ENCODE assay signal across 22 cellular contexts in genomic region chr16:67593288-67593687, GRCh38. TPM values are rescaled to one million over a fixed set of nuclear protein-coding genes. Genes with fewer than 3 reads are reported as not detected.
A peak's percentile ranks its signal among the peaks of the same experiment; 100 is the strongest.
DNase-seq lines count a peak whose midpoint lies in the region; ATAC-seq, FAIRE-seq and TF ChIP-seq lines count a peak whose summit lies in the region.
"Had no signal": no experiment of that assay in that cellular context is flagged by ENCODE, and none has a peak within 500 bp of the region (broad histone marks: within the 10 kb centered on the region; RNA-seq: fewer than 3 reads in every experiment).

No MANE protein-coding gene starts in this region.

- H3K4me2 ChIP-seq in SK-N-SH = no peak overlapping the region

- ATAC-seq in CD8-positive, alpha-beta T cell = no peak
- no peak for ATAC-seq in HG03175 (IDR thresholded peaks at IDR 0.05; ENCODE audit: unreplicated experiment)
- no peak for ATAC-seq in HG03469 (IDR thresholded peaks at IDR 0.05; ENCODE audit: unreplicated experiment)
- ATAC-seq: effector memory CD8-positive, alpha-beta T cell; HepG2 had no signal

- H3K27ac ChIP-seq in A673 (ENCODE audit: low read depth, low read length, poor library complexity, severe bottlenecking) (no peak overlapping the region), SK-N-SH (ENCODE audit: low read depth in 2 of 2, low read length in 1 of 2) (peak overlapping the region in 1 of 2 experiments; percentile 11; a peak in 2 of 4 replicates), vagina (no peak overlapping the region)
- no peak overlapping the region for H3K27ac ChIP-seq in CD8-positive, alpha-beta T cell (ENCODE audit: low read depth, low read length)
- H3K27ac ChIP-seq: spleen, VCaP had no signal

- no peaks in the 10 kb centered on the region for H3K9me3 ChIP-seq in A673 (ENCODE audit: low read depth, low read length, poor library complexity, severe bottlenecking)
- H3K9me3 ChIP-seq in CD8-positive, alpha-beta T cell (ENCODE audit: low read length) = no peaks in the 10 kb centered on the region
- H3K9me3 ChIP-seq in SK-N-SH = no peaks in the 10 kb centered on the region
- H3K9me3 ChIP-seq in iPS-15b (ENCODE audit: control insufficient read depth, insufficient read depth, low read length) = no peaks in the 10 kb centered on the region
- H3K9me3 ChIP-seq in vagina = no peaks in the 10 kb centered on the region
- H3K9me3 ChIP-seq: spleen had no signal

- H3K9me2 ChIP-seq in SK-N-SH = no peaks in the 10 kb centered on the region

- peaks cover 38% of the 10 kb centered on the region for H3K36me3 Mint-ChIP-seq in CD8-positive, alpha-beta T cell

- H4K20me1 ChIP-seq in SK-N-SH (ENCODE audit: insufficient read depth) = peaks cover 38% of the 10 kb centered on the region; the same call in 1 of the 2 replicates

- H3K79me2 ChIP-seq in SK-N-SH (ENCODE audit: insufficient read depth) = peaks cover 61% of the 10 kb centered on the region

- H3K9ac ChIP-seq in SK-N-SH (no peak overlapping the region), iPS-15b (ENCODE audit: low read depth, low read length) (no peak overlapping the region)

- DNase-seq in A673 (ENCODE audit: low spot score) = peak; percentile 27
- no peak for DNase-seq in CD8-positive, alpha-beta T cell
- peak; percentile 27 for DNase-seq in SK-N-SH
- no peak for DNase-seq in GM12892 (ENCODE audit: insufficient read length)
- DNase-seq in vagina (ENCODE audit: extremely low spot score in 2 of 2) = no peak
- DNase-seq: COR-L47; DMS79 treated with DMSO at 0.1 percent for 48 hours; effector memory CD8-positive, alpha-beta T cell; NCI-H1417 treated with DMSO at 0.1 percent for 48 hours; nucleus accumbens; Right ventricle myocardium superior; spleen; stimulated activated CD4-positive, alpha-beta T cell treated with anti-CD3 and anti-CD28 coated beads, Interleukin-4, amount 100 ng/mL, for 4 hours had no signal

- WGBS in SK-N-SH (ENCODE audit: low lambda C conversion rate) = 90% methylated on average over 4 of the region's 4 CpGs

- no TSS peak for BruUV-seq in A673 (replicated peaks; lab: Mats Ljungman, UMichigan)

- no peak overlapping the region for H3K4me3 Mint-ChIP-seq in CD8-positive, alpha-beta T cell
- H3K4me3 Mint-ChIP-seq: activated naive CD4-positive, alpha-beta T cell treated with anti-CD3 and anti-CD28 coated beads, Interleukin-2, amount 50 U/mL, for 24 hours; effector memory CD8-positive, alpha-beta T cell; type B pancreatic cell had no signal

- intact Hi-C loops in A673 (cut with micrococcal nuclease; ENCODE audit: unreplicated experiment) = no loop called here
- intact Hi-C loops in CD8-positive, alpha-beta T cell (cut with DNase I, micrococcal nuclease) = loop anchor here in 1 of 2 experiments (5.0 kb wide), 1 partner anchor 39 kb away; no protein-coding TSS in a partner anchor
- intact Hi-C loops in vagina (cut with DNase I) = no loop called here

- H2AFZ ChIP-seq in SK-N-SH (ENCODE audit: low read depth) = no peak overlapping the region

- H3F3A ChIP-seq in SK-N-SH (replicated peaks; ENCODE audit: insufficient read depth) = peaks cover 24% of the 10 kb centered on the region

- POLR2A ChIA-PET in A673 (lab: Charles Lee; ENCODE audit: low non-redundant PET) = no interaction called here
- POLR2A ChIA-PET in CD8-positive, alpha-beta T cell (lab: Charles Lee) = no interaction called here
- POLR2A ChIA-PET in SK-N-SH (lab: Yijun Ruan, JAX) = interaction anchor here (1.3 kb wide), 1 partner anchor 31 kb away, joined by 3 read pairs; the partner anchor contains the start of gene CTCF

- peak overlapping the region; percentile 22 for H3K27ac Mint-ChIP-seq in CD8-positive, alpha-beta T cell
- H3K27ac Mint-ChIP-seq: type B pancreatic cell had no signal

- TF ChIP-seq CTCF in A673 (conservative IDR thresholded peaks at IDR 0.05; ENCODE audit: low read depth, low read length) (no peak), SK-N-SH (IDR thresholded peaks at IDR 0.05) (no peak), vagina (IDR thresholded peaks at IDR 0.05) (no peak)
- TF ChIP-seq CTCF in CD8-positive, alpha-beta T cell (IDR thresholded peaks at IDR 0.05) = no peak

- H3K4me1 ChIP-seq in A673 (ENCODE audit: insufficient read depth, low read length, poor library complexity, severe bottlenecking) (peaks cover 5% of the 10 kb centered on the region), SK-N-SH (ENCODE audit: control insufficient read depth in 1 of 2, insufficient read depth in 2 of 2, low read depth in 1 of 2, low read length in 1 of 2) (no peaks in the 10 kb centered on the region; a peak in 1 of 4 replicates), iPS-15b (ENCODE audit: control insufficient read depth, insufficient read depth, low read length) (peaks cover 29% of the 10 kb centered on the region), vagina (peaks cover 9% of the 10 kb centered on the region)
- H3K4me1 ChIP-seq in CD8-positive, alpha-beta T cell (ENCODE audit: insufficient read depth, low read length) = peaks cover 10% of the 10 kb centered on the region

- FAIRE-seq in GM12892 (lab: Jason Lieb, UNC) = no peak
- FAIRE-seq: astrocyte, H54, HepG2 had no signal

- no peak for TF ChIP-seq EP300 in SK-N-SH (IDR thresholded peaks at IDR 0.05; ENCODE audit: borderline replicate concordance in 1 of 2, low read depth in 1 of 2, low read length in 1 of 2)

- H3K27me3 Mint-ChIP-seq in CD8-positive, alpha-beta T cell (ENCODE audit: low read depth) = no peaks in the 10 kb centered on the region
- H3K27me3 Mint-ChIP-seq: activated naive CD4-positive, alpha-beta T cell treated with anti-CD3 and anti-CD28 coated beads, Interleukin-2, amount 50 U/mL, for 24 hours; effector memory CD8-positive, alpha-beta T cell; type B pancreatic cell had no signal

- H3K36me3 ChIP-seq in A673 (ENCODE audit: insufficient read depth, low read length, poor library complexity, severe bottlenecking) = peaks cover 6% of the 10 kb centered on the region
- H3K36me3 ChIP-seq in CD8-positive, alpha-beta T cell (ENCODE audit: insufficient read depth, low read length) = no peaks in the 10 kb centered on the region
- H3K36me3 ChIP-seq in SK-N-SH (replicated peaks in 1 of 2; ENCODE audit: control insufficient read depth in 1 of 2, insufficient read depth in 2 of 2, low read length in 1 of 2) = peaks cover 0 to 8% of the 10 kb centered on the region in 2 experiments
- H3K36me3 ChIP-seq in iPS-15b (ENCODE audit: control insufficient read depth, insufficient read depth, low read length) = no peaks in the 10 kb centered on the region
- no peaks in the 10 kb centered on the region for H3K36me3 ChIP-seq in vagina

- H3K4me1 Mint-ChIP-seq in CD8-positive, alpha-beta T cell (ENCODE audit: low read depth) = peaks cover 46% of the 10 kb centered on the region

- no peak overlapping the region for H3K4me3 ChIP-seq in A673 (ENCODE audit: low read depth, low read length, poor library complexity, severe bottlenecking)
- H3K4me3 ChIP-seq in CD8-positive, alpha-beta T cell (ENCODE audit: low read depth, low read length) = no peak overlapping the region
- H3K4me3 ChIP-seq in SK-N-SH (ENCODE audit: low read depth in 2 of 2, low read length in 1 of 2) = no peak overlapping the region
- H3K4me3 ChIP-seq in iPS-15b (ENCODE audit: low read depth, low read length) = peak overlapping the region; percentile 12
- no peak overlapping the region for H3K4me3 ChIP-seq in vagina
- H3K4me3 ChIP-seq: spleen had no signal

- H3K9me3 Mint-ChIP-seq in CD8-positive, alpha-beta T cell = no peaks in the 10 kb centered on the region
- H3K9me3 Mint-ChIP-seq: activated naive CD4-positive, alpha-beta T cell treated with anti-CD3 and anti-CD28 coated beads, Interleukin-2, amount 50 U/mL, for 24 hours; effector memory CD8-positive, alpha-beta T cell; type B pancreatic cell had no signal

- TF ChIP-seq POLR2A in GM12892 (IDR thresholded peaks at IDR 0.05; ENCODE audit: low read depth, low read length) (no peak), vagina (IDR thresholded peaks at IDR 0.05) (no peak)

- no peaks in the 10 kb centered on the region for H3K27me3 ChIP-seq in A673 (replicated peaks; ENCODE audit: insufficient read depth, low read depth, low read length, poor library complexity)
- no peaks in the 10 kb centered on the region for H3K27me3 ChIP-seq in CD8-positive, alpha-beta T cell (ENCODE audit: insufficient read depth, low read length)
- no peaks in the 10 kb centered on the region for H3K27me3 ChIP-seq in SK-N-SH (ENCODE audit: insufficient read depth)
- H3K27me3 ChIP-seq in iPS-15b (ENCODE audit: control insufficient read depth, insufficient read depth, low read length) = no peaks in the 10 kb centered on the region
- H3K27me3 ChIP-seq in vagina = no peaks in the 10 kb centered on the region
- H3K27me3 ChIP-seq: spleen had no signal

- CTCF ChIA-PET in A673 (lab: Charles Lee) (no interaction called here), SK-N-SH (lab: Yijun Ruan, JAX) (interaction anchor here (1.3 to 3.2 kb wide), 2 partner anchors 31 to 45 kb away, joined by 5 to 19 read pairs; partner anchors contain the start of gene CTCF)
- CTCF ChIA-PET in CD8-positive, alpha-beta T cell (lab: Charles Lee) = interaction anchor here (0.7 to 1.0 kb wide), 2 partner anchors 30 to 72 kb away, joined by 3 read pairs; no protein-coding TSS in a partner anchor

- no peak for TF ChIP-seq RAD21 in SK-N-SH (IDR thresholded peaks at IDR 0.05; ENCODE audit: low read length)

TF ChIP-seq in SK-N-SH, 30 proteins besides CTCF, POLR2A, EP300 and RAD21:
- TF ChIP-seq POLR2AphosphoS5 (IDR thresholded peaks at IDR 0.05; ENCODE audit: low read depth, low read length) (no peak), MXI1 (IDR thresholded peaks at IDR 0.05; ENCODE audit: low read depth, low read length) (peak; percentile 45; the same call in 1 of the 2 replicates)

RNA-seq across cellular contexts. Expression of gene CTCF, which starts 31.0 kb away (rescaled TPM):
- total RNA-seq in A673 (2021) (68.6 and 74.7 TPM in 2 replicates), vagina (43.2 TPM)
- 10 to 100 TPM; 42.1 to 45.4 TPM for total RNA-seq in CD8-positive, alpha-beta T cell
- 18.8 and 19.6 TPM in 2 replicates for polyA plus RNA-seq in SK-N-SH (2012; rRNA removed)
- 20.3 and 22.0 TPM in 2 replicates for polyA plus RNA-seq in SK-N-SH (2012; cell fraction: cytosol; rRNA removed)
- 17.4 and 24.1 TPM in 2 replicates for polyA plus RNA-seq in SK-N-SH (2012; cell fraction: nucleus; rRNA removed)
- polyA plus RNA-seq in GM12892 (2012; ENCODE audit: missing spikeins) = 25.9 TPM

RNA-seq across cellular contexts. Expression of gene CARMIL2, which starts 51.7 kb away (rescaled TPM):
- total RNA-seq in A673 (2021) (4.4 and 9.5 TPM in 2 replicates), vagina (5.6 TPM)
- total RNA-seq in CD8-positive, alpha-beta T cell = 100 to 1,000 TPM in 1 of 2 experiments, 10 to 100 TPM in 1; 93.2 to 111 TPM
- 4.4 and 4.9 TPM in 2 replicates for polyA plus RNA-seq in SK-N-SH (2012; rRNA removed)
- 0.66 and 0.98 TPM in 2 replicates for polyA plus RNA-seq in SK-N-SH (2012; cell fraction: cytosol; rRNA removed)
- polyA plus RNA-seq in SK-N-SH (2012; cell fraction: nucleus; rRNA removed) = 30.1 and 51.0 TPM in 2 replicates
- 27.5 TPM for polyA plus RNA-seq in GM12892 (2012; ENCODE audit: missing spikeins)

Comparison
In these comparisons a context has a peak if more than half of its experiments do, and no peak if none do; other contexts are left out.
1. DNase-seq: peak in A673 (single experiment) and SK-N-SH (single experiment); none in CD8-positive, alpha-beta T cell (0 of 7), GM12892 (single experiment) and vagina (0 of 2).